Comparison of ENCODE assay signal across 8 cellular contexts in the genomic region with DNA sequence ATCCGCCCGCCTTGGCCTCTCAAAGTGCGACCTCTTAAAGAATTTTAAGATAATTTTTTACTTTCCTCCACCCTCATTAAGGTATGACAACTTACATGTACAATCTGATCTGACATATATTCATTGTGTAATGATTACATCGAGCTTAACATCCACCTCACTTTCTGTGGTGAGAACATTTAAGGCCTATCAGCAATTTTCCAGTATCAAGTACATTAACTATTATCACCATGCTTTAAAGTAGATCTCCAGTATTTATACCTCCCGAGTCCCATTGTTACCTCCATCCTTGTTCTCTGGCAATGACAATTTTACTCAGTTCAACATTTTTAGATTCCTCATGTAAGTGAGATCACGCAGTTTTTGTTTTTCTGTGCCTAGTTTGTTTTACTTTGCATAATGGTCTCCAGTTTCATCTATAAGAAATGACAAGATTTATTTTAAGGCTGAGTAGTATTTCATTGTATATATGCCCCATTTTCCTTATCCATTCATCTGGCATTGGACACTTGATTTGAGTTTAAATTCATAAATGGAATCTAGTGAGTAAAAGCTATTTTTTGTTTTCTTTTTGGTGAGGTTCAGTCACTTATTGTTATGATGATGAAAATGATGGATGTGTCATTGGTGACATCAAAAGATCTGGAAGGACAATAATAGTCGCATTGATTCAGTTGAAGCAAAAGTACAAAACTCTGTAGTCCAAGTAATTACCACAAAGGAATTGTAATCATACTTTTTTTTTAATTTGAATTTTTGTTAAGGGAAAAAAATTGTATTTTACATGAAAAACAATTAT.
DNase-seq lines count a peak whose midpoint lies in the region; ATAC-seq and TF ChIP-seq lines count a peak whose summit lies in the region.

No MANE protein-coding gene starts in this region.

- H3K4me1 ChIP-seq in ES-I3 (ENCODE audit: insufficient read depth, low read length): no peaks in the 10 kb centered on the region

- H3K9me3 ChIP-seq in ES-I3 (ENCODE audit: control insufficient read depth, insufficient read depth, low read length) (peaks cover 8% of the 10 kb centered on the region; the same call in 1 of the 2 replicates), WERI-Rb-1 (ENCODE audit: severe bottlenecking) (peaks cover 10% of the 10 kb centered on the region)

- no peaks in the 10 kb centered on the region for H3K27me3 ChIP-seq in WERI-Rb-1 (ENCODE audit: insufficient read depth, low read depth, severe bottlenecking)

- H3K27ac ChIP-seq in WERI-Rb-1: peak overlapping the region; percentile 79
- H3K27ac ChIP-seq in temporal lobe (ENCODE audit: low read depth, low read length): peak overlapping the region; percentile 74

- TF ChIP-seq CTCF in WERI-Rb-1 (IDR thresholded peaks at IDR 0.05; ENCODE audit: low read depth, low read length): no peak

- peak overlapping the region; percentile 48 for H3K4me3 ChIP-seq in WERI-Rb-1 (ENCODE audit: low read depth, low read length)
- peak overlapping the region; percentile 92 for H3K4me3 ChIP-seq in iPS-11a (ENCODE audit: low read depth, low read length)

- peak; percentile 1 for ATAC-seq in HG03571 (IDR thresholded peaks at IDR 0.05; ENCODE audit: unreplicated experiment)
- no peak for ATAC-seq in GM21447 (IDR thresholded peaks at IDR 0.05; ENCODE audit: unreplicated experiment)

- peak overlapping the region; percentile 99 for H3K9ac ChIP-seq in ES-I3 (ENCODE audit: low read depth, low read length)

- DNase-seq in WERI-Rb-1: no peak
- DNase-seq in LoVo (ENCODE audit: low spot score): no peak
- no peak for DNase-seq in islet precursor cell

- peaks cover 6% of the 10 kb centered on the region; the same call in 1 of the 2 replicates for H3K36me3 ChIP-seq in ES-I3 (ENCODE audit: insufficient read depth, low read length)
- peaks cover 14% of the 10 kb centered on the region for H3K36me3 ChIP-seq in WERI-Rb-1
